Comparison of ENCODE assay signal across 3 cellular contexts in genomic region chr12:77047341-77048202, GRCh38.
TF ChIP-seq lines count a peak whose summit lies in the region.

No MANE protein-coding gene starts in this region.

TF ChIP-seq in SK-N-SH, 30 proteins besides CTCF, POLR2A, EP300 and RAD21 (continued from another document):
- TF ChIP-seq USF2 (IDR thresholded peaks at IDR 0.05; ENCODE audit: borderline replicate concordance, low read depth, low read length) (no peak), FOXJ3 (CRISPR knock-in tag; IDR thresholded peaks at IDR 0.05) (no peak), POLR2AphosphoS5 (IDR thresholded peaks at IDR 0.05; ENCODE audit: low read depth, low read length) (no peak), RCOR1 (IDR thresholded peaks at IDR 0.05; ENCODE audit: low read length) (no peak), TEAD4 (IDR thresholded peaks at IDR 0.05; ENCODE audit: borderline replicate concordance, insufficient read depth) (no peak), EZH2phosphoT487 (IDR thresholded peaks at IDR 0.05; ENCODE audit: borderline replicate concordance, low read depth) (no peak), FOXM1 (IDR thresholded peaks at IDR 0.05; ENCODE audit: low read depth) (no peak), GATA2 (CRISPR knock-in tag; IDR thresholded peaks at IDR 0.05) (no peak)
- TF ChIP-seq, protein P1, sequence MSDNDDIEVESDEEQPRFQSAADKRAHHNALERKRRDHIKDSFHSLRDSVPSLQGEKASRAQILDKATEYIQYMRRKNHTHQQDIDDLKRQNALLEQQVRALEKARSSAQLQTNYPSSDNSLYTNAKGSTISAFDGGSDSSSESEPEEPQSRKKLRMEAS (IDR thresholded peaks at IDR 0.05; ENCODE audit: low read depth) = no peak
- TF ChIP-seq, protein P2, sequence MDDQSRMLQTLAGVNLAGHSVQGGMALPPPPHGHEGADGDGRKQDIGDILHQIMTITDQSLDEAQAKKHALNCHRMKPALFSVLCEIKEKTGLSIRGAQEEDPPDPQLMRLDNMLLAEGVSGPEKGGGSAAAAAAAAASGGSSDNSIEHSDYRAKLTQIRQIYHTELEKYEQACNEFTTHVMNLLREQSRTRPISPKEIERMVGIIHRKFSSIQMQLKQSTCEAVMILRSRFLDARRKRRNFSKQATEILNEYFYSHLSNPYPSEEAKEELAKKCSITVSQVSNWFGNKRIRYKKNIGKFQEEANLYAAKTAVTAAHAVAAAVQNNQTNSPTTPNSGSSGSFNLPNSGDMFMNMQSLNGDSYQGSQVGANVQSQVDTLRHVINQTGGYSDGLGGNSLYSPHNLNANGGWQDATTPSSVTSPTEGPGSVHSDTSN (IDR thresholded peaks at IDR 0.05) = no peak
TF ChIP-seq in SK-N-SH: peak in this region for 0.

TF ChIP-seq in SK-N-SH treated with all-trans-retinoic acid at 6 μM for 48 hours, 23 proteins besides CTCF, POLR2A, EP300 and RAD21 (continued from another document):
- TF ChIP-seq, protein P3, sequence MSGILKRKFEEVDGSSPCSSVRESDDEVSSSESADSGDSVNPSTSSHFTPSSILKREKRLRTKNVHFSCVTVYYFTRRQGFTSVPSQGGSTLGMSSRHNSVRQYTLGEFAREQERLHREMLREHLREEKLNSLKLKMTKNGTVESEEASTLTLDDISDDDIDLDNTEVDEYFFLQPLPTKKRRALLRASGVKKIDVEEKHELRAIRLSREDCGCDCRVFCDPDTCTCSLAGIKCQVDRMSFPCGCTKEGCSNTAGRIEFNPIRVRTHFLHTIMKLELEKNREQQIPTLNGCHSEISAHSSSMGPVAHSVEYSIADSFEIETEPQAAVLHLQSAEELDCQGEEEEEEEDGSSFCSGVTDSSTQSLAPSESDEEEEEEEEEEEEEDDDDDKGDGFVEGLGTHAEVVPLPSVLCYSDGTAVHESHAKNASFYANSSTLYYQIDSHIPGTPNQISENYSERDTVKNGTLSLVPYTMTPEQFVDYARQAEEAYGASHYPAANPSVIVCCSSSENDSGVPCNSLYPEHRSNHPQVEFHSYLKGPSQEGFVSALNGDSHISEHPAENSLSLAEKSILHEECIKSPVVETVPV (CRISPR knock-in tag; IDR thresholded peaks at IDR 0.05) = no peak
- no peak for TF ChIP-seq SNAI2 (CRISPR knock-in tag; IDR thresholded peaks at IDR 0.05)
- TF ChIP-seq, protein P4, sequence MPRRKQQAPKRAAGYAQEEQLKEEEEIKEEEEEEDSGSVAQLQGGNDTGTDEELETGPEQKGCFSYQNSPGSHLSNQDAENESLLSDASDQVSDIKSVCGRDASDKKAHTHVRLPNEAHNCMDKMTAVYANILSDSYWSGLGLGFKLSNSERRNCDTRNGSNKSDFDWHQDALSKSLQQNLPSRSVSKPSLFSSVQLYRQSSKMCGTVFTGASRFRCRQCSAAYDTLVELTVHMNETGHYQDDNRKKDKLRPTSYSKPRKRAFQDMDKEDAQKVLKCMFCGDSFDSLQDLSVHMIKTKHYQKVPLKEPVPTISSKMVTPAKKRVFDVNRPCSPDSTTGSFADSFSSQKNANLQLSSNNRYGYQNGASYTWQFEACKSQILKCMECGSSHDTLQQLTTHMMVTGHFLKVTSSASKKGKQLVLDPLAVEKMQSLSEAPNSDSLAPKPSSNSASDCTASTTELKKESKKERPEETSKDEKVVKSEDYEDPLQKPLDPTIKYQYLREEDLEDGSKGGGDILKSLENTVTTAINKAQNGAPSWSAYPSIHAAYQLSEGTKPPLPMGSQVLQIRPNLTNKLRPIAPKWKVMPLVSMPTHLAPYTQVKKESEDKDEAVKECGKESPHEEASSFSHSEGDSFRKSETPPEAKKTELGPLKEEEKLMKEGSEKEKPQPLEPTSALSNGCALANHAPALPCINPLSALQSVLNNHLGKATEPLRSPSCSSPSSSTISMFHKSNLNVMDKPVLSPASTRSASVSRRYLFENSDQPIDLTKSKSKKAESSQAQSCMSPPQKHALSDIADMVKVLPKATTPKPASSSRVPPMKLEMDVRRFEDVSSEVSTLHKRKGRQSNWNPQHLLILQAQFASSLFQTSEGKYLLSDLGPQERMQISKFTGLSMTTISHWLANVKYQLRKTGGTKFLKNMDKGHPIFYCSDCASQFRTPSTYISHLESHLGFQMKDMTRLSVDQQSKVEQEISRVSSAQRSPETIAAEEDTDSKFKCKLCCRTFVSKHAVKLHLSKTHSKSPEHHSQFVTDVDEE (CRISPR knock-in tag; IDR thresholded peaks at IDR 0.05) = no peak
TF ChIP-seq in SK-N-SH treated with all-trans-retinoic acid at 6 μM for 48 hours: peak in this region for 0.

TF ChIP-seq in WTC11, 78 proteins besides CTCF, POLR2A, EP300 and RAD21 (continued from another document):
- TF ChIP-seq, protein P5, sequence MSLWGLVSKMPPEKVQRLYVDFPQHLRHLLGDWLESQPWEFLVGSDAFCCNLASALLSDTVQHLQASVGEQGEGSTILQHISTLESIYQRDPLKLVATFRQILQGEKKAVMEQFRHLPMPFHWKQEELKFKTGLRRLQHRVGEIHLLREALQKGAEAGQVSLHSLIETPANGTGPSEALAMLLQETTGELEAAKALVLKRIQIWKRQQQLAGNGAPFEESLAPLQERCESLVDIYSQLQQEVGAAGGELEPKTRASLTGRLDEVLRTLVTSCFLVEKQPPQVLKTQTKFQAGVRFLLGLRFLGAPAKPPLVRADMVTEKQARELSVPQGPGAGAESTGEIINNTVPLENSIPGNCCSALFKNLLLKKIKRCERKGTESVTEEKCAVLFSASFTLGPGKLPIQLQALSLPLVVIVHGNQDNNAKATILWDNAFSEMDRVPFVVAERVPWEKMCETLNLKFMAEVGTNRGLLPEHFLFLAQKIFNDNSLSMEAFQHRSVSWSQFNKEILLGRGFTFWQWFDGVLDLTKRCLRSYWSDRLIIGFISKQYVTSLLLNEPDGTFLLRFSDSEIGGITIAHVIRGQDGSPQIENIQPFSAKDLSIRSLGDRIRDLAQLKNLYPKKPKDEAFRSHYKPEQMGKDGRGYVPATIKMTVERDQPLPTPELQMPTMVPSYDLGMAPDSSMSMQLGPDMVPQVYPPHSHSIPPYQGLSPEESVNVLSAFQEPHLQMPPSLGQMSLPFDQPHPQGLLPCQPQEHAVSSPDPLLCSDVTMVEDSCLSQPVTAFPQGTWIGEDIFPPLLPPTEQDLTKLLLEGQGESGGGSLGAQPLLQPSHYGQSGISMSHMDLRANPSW (CRISPR knock-in tag; conservative IDR thresholded peaks at IDR 0.05; ENCODE audit: low read depth) = no peak
- TF ChIP-seq TP53 (CRISPR knock-in tag; IDR thresholded peaks at IDR 0.05) (no peak), ELF4 (CRISPR knock-in tag; IDR thresholded peaks at IDR 0.05; ENCODE audit: low read depth) (no peak), HMGXB4 (CRISPR knock-in tag; IDR thresholded peaks at IDR 0.05) (no peak), ATF1 (CRISPR knock-in tag; IDR thresholded peaks at IDR 0.05) (no peak)
